15 cellular contexts compared by ENCODE assay signal in the genomic region with DNA sequence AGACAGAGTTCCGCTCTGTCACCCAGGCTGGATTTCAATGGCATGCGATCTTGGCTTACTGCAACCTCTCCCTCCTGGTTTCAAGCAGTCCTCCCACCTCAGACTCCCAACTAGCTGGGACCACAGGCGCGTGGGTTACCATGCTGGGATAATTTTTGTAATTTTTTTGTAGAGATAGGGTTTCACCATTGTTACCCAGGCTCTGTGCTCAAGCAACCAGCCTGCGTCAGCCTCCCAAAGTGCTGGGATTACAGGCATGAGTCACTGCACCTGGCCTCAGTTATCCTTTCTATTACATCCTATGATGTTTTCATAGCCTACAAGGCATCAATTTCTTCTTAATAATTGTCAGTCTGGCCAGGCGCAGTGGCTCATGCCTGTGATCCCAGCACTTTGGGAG. TPM values are rescaled to one million over a fixed set of nuclear protein-coding genes. Genes with fewer than 3 reads are reported as not detected.
DNase-seq lines count a peak whose midpoint lies in the region; ATAC-seq and TF ChIP-seq lines count a peak whose summit lies in the region.
"Had no signal": no experiment of that assay in that cellular context is flagged by ENCODE, and none has a peak within 500 bp of the region (broad histone marks: within the 10 kb centered on the region; RNA-seq: fewer than 3 reads in every experiment).

No MANE protein-coding gene starts in this region.

- ATAC-seq in esophagus mucosa (peak; percentile 59), GM18909 (IDR thresholded peaks at IDR 0.05; ENCODE audit: poor library complexity, unreplicated experiment) (no peak)
- no peak for ATAC-seq in activated T-cell treated with anti-CD3 and anti-CD28 coated beads, Interleukin-2, amount 50 U/mL, for 72 hours (replicated peaks in 1 of 2)
- ATAC-seq: CD8-positive, alpha-beta T cell; PC-3 had no signal

- H4K91ac ChIP-seq in trophoblast cell (ENCODE audit: low read depth, low read length): no peak overlapping the region

- H3K18ac ChIP-seq in trophoblast cell (ENCODE audit: low read length): no peak overlapping the region

- H3K23ac ChIP-seq in trophoblast cell (ENCODE audit: low read length): no peak overlapping the region

- no peak overlapping the region for H4K12ac ChIP-seq in trophoblast cell (ENCODE audit: low read depth, low read length)

- no peaks in the 10 kb centered on the region for H3K36me3 Mint-ChIP-seq in activated T-cell treated with anti-CD3 and anti-CD28 coated beads, Interleukin-2, amount 50 U/mL, for 72 hours (ENCODE audit: insufficient read depth in 2 of 2)
- H3K36me3 Mint-ChIP-seq: CD8-positive, alpha-beta T cell had no signal

- no peak for TF ChIP-seq CTCF in HEK293 (tag by site-specific recombination; IDR thresholded peaks at IDR 0.05)

- no peak overlapping the region for H3K27ac Mint-ChIP-seq in activated T-cell treated with anti-CD3 and anti-CD28 coated beads, Interleukin-2, amount 50 U/mL, for 72 hours
- H3K27ac Mint-ChIP-seq: CD8-positive, alpha-beta T cell had no signal

- no peaks in the 10 kb centered on the region for H3K27me3 ChIP-seq in trophoblast cell (ENCODE audit: insufficient read depth, low read length)

- H4K8ac ChIP-seq in trophoblast cell (ENCODE audit: low read depth, low read length): no peak overlapping the region

- H2BK5ac ChIP-seq in trophoblast cell (ENCODE audit: low read depth, low read length, poor library complexity): no peak overlapping the region

- no peak overlapping the region for H3K4ac ChIP-seq in trophoblast cell (ENCODE audit: low read depth, low read length)

- H2AK5ac ChIP-seq in trophoblast cell (ENCODE audit: low read length): no peak overlapping the region

- H3K4me3 Mint-ChIP-seq in activated T-cell treated with anti-CD3 and anti-CD28 coated beads, Interleukin-2, amount 50 U/mL, for 72 hours: no peak overlapping the region
- H3K4me3 Mint-ChIP-seq: CD8-positive, alpha-beta T cell had no signal

- no peak overlapping the region for H3K4me2 ChIP-seq in trophoblast cell (ENCODE audit: low read length)

- no peak overlapping the region for H3K4me3 ChIP-seq in HEK293 (ENCODE audit: low read depth, low read length)
- H3K4me3 ChIP-seq in trophoblast cell (ENCODE audit: low read depth, low read length): no peak overlapping the region
- H3K4me3 ChIP-seq: SK-N-MC had no signal

- H2BK120ac ChIP-seq in trophoblast cell (ENCODE audit: insufficient read depth, low read length, poor library complexity): no peak overlapping the region

- no peak overlapping the region for H2AFZ ChIP-seq in trophoblast cell (ENCODE audit: insufficient read depth, low read length, poor library complexity)

- no peak overlapping the region for H3K14ac ChIP-seq in trophoblast cell (ENCODE audit: low read length)

- H3K79me2 ChIP-seq in trophoblast cell (ENCODE audit: control insufficient read depth, insufficient read depth, low read length, poor library complexity): no peaks in the 10 kb centered on the region

- H2BK12ac ChIP-seq in trophoblast cell (ENCODE audit: low read length): no peak overlapping the region

- H3K36me3 ChIP-seq in HEK293 (ENCODE audit: control insufficient read depth in 2 of 2, insufficient read depth in 1 of 2, low read length in 2 of 2) (no peaks in the 10 kb centered on the region), trophoblast cell (ENCODE audit: control insufficient read depth in 1 of 2, insufficient read depth in 2 of 2, low read length in 2 of 2) (no peaks in the 10 kb centered on the region)

- H3K9me3 ChIP-seq in HEK293 (ENCODE audit: control insufficient read depth, insufficient read depth, low read depth, low read length): no peaks in the 10 kb centered on the region
- H3K9me3 ChIP-seq in trophoblast cell (ENCODE audit: insufficient read depth, low read depth, low read length): no peaks in the 10 kb centered on the region

- H3K27me3 Mint-ChIP-seq in activated T-cell treated with anti-CD3 and anti-CD28 coated beads, Interleukin-2, amount 50 U/mL, for 72 hours (ENCODE audit: low read depth): no peaks in the 10 kb centered on the region

- peak; percentile 1 for DNase-seq in NCI-H146 treated with DMSO at 0.1 percent for 48 hours (lab: John Stamatoyannopoulos, UW; ENCODE audit: unreplicated experiment)
- peak; percentile 89 to 90 for DNase-seq in trophoblast cell
- no peak for DNase-seq in activated effector memory CD4-positive, alpha-beta T cell treated with anti-CD3 and anti-CD28 coated beads, Interleukin-2, amount 50 U/mL, for 16 hours
- no peak for DNase-seq in activated T-cell treated with anti-CD3 and anti-CD28 coated beads, Interleukin-2, amount 50 U/mL, for 72 hours
- DNase-seq: CD8-positive, alpha-beta T cell; EL; Karpas-422; NCI-H1436 treated with DMSO at 0.1 percent for 48 hours; NCI-H69; PC-3 had no signal

- no peaks in the 10 kb centered on the region for H3K79me1 ChIP-seq in trophoblast cell (ENCODE audit: low read length)

- H3K9me3 Mint-ChIP-seq in activated T-cell treated with anti-CD3 and anti-CD28 coated beads, Interleukin-2, amount 50 U/mL, for 72 hours: no peaks in the 10 kb centered on the region
- H3K9me3 Mint-ChIP-seq: CD8-positive, alpha-beta T cell had no signal

- no CpG with 5 or more reads among the region's 6 CpGs for WGBS in trophoblast cell (ENCODE audit: extremely low coverage, insufficient coverage, insufficient read length)

- CTCF ChIA-PET in HEK293 (lab: Yijun Ruan, JAX): interaction anchor here (0.7 kb wide), 1 partner anchor 185 kb away, joined by 3 read pairs; no protein-coding TSS in a partner anchor

- no peak overlapping the region for H3K9ac ChIP-seq in trophoblast cell (ENCODE audit: low read length)

- H3K4me1 Mint-ChIP-seq in activated T-cell treated with anti-CD3 and anti-CD28 coated beads, Interleukin-2, amount 50 U/mL, for 72 hours (ENCODE audit: low read depth): no peaks in the 10 kb centered on the region

- H3K4me1 ChIP-seq in HEK293 (ENCODE audit: control insufficient read depth, insufficient read depth, low read length) (no peaks in the 10 kb centered on the region), trophoblast cell (ENCODE audit: control insufficient read depth in 1 of 2, insufficient read depth in 2 of 2, low read length in 2 of 2) (no peaks in the 10 kb centered on the region)

- H3K27ac ChIP-seq in HEK293 (ENCODE audit: extremely low read depth, low read depth, low read length) (no peak overlapping the region), trophoblast cell (ENCODE audit: low read depth, low read length) (no peak overlapping the region)
- H3K27ac ChIP-seq: SK-N-MC had no signal

- POLR2A ChIA-PET in HEK293 (lab: Yijun Ruan, JAX): no interaction called here

TF ChIP-seq in HEK293, 187 proteins besides CTCF, POLR2A, EP300 and RAD21:
- TF ChIP-seq, protein P1, sequence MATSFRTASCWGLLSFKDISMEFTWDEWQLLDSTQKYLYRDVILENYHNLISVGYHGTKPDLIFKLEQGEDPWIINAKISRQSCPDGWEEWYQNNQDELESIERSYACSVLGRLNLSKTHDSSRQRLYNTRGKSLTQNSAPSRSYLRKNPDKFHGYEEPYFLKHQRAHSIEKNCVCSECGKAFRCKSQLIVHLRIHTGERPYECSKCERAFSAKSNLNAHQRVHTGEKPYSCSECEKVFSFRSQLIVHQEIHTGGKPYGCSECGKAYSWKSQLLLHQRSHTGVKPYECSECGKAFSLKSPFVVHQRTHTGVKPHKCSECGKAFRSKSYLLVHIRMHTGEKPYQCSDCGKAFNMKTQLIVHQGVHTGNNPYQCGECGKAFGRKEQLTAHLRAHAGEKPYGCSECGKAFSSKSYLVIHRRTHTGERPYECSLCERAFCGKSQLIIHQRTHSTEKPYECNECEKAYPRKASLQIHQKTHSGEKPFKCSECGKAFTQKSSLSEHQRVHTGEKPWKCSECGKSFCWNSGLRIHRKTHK (tag by site-specific recombination; IDR thresholded peaks at IDR 0.05): no peak
- TF ChIP-seq EGR2 (tag by site-specific recombination; IDR thresholded peaks at IDR 0.05; ENCODE audit: low read depth): 0 out of 2 replicates have a peak, but pooled peaks have one; percentile 12

RNA-seq across cellular contexts. Expression of a gene that starts 36.5 kb away (rescaled TPM):
- total RNA-seq in esophagus mucosa: 0.20 TPM
- polyA plus RNA-seq in trophoblast cell (2013): 0.01 TPM in 1 of 2 replicates, not detected in the other
- not detected for total RNA-seq in activated T-cell treated with anti-CD3 and anti-CD28 coated beads, Interleukin-2, amount 50 U/mL, for 72 hours
- total RNA-seq: CD8-positive, alpha-beta T cell; PC-3 had no signal
- polyA plus RNA-seq: BJ had no signal

RNA-seq across cellular contexts. Expression of a gene that starts 49.9 kb away (rescaled TPM):
- 4.2 TPM for total RNA-seq in esophagus mucosa
- 9.1 and 11.2 TPM in 2 replicates for polyA plus RNA-seq in trophoblast cell (2013)
- total RNA-seq in activated T-cell treated with anti-CD3 and anti-CD28 coated beads, Interleukin-2, amount 50 U/mL, for 72 hours: not detected
- total RNA-seq: CD8-positive, alpha-beta T cell; PC-3 had no signal

Comparison
In these comparisons a context has a peak if more than half of its experiments do, and no peak if none do; other contexts are left out.
1. DNase-seq: peak in NCI-H146 treated with DMSO at 0.1 percent for 48 hours (single experiment) and trophoblast cell (2 of 2); none in activated effector memory CD4-positive, alpha-beta T cell treated with anti-CD3 and anti-CD28 coated beads, Interleukin-2, amount 50 U/mL, for 16 hours (single experiment) and activated T-cell treated with anti-CD3 and anti-CD28 coated beads, Interleukin-2, amount 50 U/mL, for 72 hours (0 of 2).